In genomic region chr9:101977614-101978210, GRCh38 we compare ENCODE assay signal across 9 cellular contexts.
A peak's percentile ranks its signal among the peaks of the same experiment; 100 is the strongest.
DNase-seq lines count a peak whose midpoint lies in the region; ATAC-seq, FAIRE-seq and TF ChIP-seq lines count a peak whose summit lies in the region.
"Had no signal": no experiment of that assay in that cellular context is flagged by ENCODE, and none has a peak within 500 bp of the region (broad histone marks: within the 10 kb centered on the region; RNA-seq: fewer than 3 reads in every experiment).

No MANE protein-coding gene starts in this region.

- H3K27ac ChIP-seq in endothelial cell of umbilical vein (ENCODE audit: insufficient read depth, low read depth, low read length) = no peak overlapping the region

- no peaks in the 10 kb centered on the region for H3K27me3 Mint-ChIP-seq in activated CD4-positive, alpha-beta memory T cell treated with anti-CD3 and anti-CD28 coated beads for 36 hours
- H3K27me3 Mint-ChIP-seq: stimulated activated naive CD8-positive, alpha-beta T cell treated with anti-CD3 and anti-CD28 coated beads, Interleukin-15, Interleukin-2, amounts not matched to agents 100 ng/mL and 50 ng/mL, for 24 hours had no signal

- no peak overlapping the region for H3K27ac Mint-ChIP-seq in activated CD4-positive, alpha-beta memory T cell treated with anti-CD3 and anti-CD28 coated beads for 36 hours
- H3K27ac Mint-ChIP-seq: stimulated activated naive CD8-positive, alpha-beta T cell treated with anti-CD3 and anti-CD28 coated beads, Interleukin-15, Interleukin-2, amounts not matched to agents 100 ng/mL and 50 ng/mL, for 24 hours had no signal

- H3K4me1 Mint-ChIP-seq in activated CD4-positive, alpha-beta memory T cell treated with anti-CD3 and anti-CD28 coated beads for 36 hours (ENCODE audit: low read depth) = no peaks in the 10 kb centered on the region

- H3K4me3 ChIP-seq in endothelial cell of umbilical vein (replicated peaks in 1 of 3; ENCODE audit: insufficient read depth in 1 of 3, low read depth in 1 of 3, low read length in 3 of 3) = no peak overlapping the region
- no peak overlapping the region for H3K4me3 ChIP-seq in retinal pigment epithelial cell (ENCODE audit: low read length)

- H3K9ac ChIP-seq in endothelial cell of umbilical vein (replicated peaks; ENCODE audit: extremely low read depth, insufficient read depth, low read length) = no peak overlapping the region

- peak; percentile 80 for ATAC-seq in GM18508 (IDR thresholded peaks at IDR 0.05; ENCODE audit: insufficient read depth, unreplicated experiment)
- ATAC-seq in HG03066 (IDR thresholded peaks at IDR 0.05; ENCODE audit: low read depth, unreplicated experiment) = peak; percentile 72

- TF ChIP-seq CTCF in endothelial cell of umbilical vein (IDR thresholded peaks at IDR 0.05; ENCODE audit: extremely low read depth in 1 of 2, insufficient read depth in 1 of 2, low read depth in 1 of 2, low read length in 2 of 2) = peak; percentile 5 to 16
- peak; percentile 57 for TF ChIP-seq CTCF in retinal pigment epithelial cell (conservative IDR thresholded peaks at IDR 0.05; ENCODE audit: low read depth, low read length)

- POLR2A ChIA-PET in endothelial cell of umbilical vein (lab: Charles Lee) = no interaction called here
- POLR2A ChIA-PET in activated CD4-positive, alpha-beta memory T cell treated with anti-CD3 and anti-CD28 coated beads for 36 hours (lab: Charles Lee) = no interaction called here

- H3K9me3 ChIP-seq in endothelial cell of umbilical vein (replicated peaks; ENCODE audit: control insufficient read depth, insufficient read depth, low read length) = no peaks in the 10 kb centered on the region

- H2AFZ ChIP-seq in endothelial cell of umbilical vein (ENCODE audit: low read depth, low read length) = no peak overlapping the region

- no peaks in the 10 kb centered on the region for H4K20me1 ChIP-seq in endothelial cell of umbilical vein (replicated peaks; ENCODE audit: control insufficient read depth, extremely low read depth, insufficient read depth, low read length)

- H3K4me2 ChIP-seq in endothelial cell of umbilical vein (ENCODE audit: insufficient read depth, low read length) = no peak overlapping the region

- FAIRE-seq in A204.1 (lab: Jason Lieb, UNC) (peak; percentile 99), endothelial cell of umbilical vein (lab: Jason Lieb, UNC) (peak; percentile 31)

- H3K27me3 ChIP-seq in endothelial cell of umbilical vein (ENCODE audit: control insufficient read depth in 2 of 2, insufficient read depth in 2 of 2, low read length in 2 of 2) = no peaks in the 10 kb centered on the region

- no peaks in the 10 kb centered on the region for H3K36me3 Mint-ChIP-seq in activated CD4-positive, alpha-beta memory T cell treated with anti-CD3 and anti-CD28 coated beads for 36 hours

- no peaks in the 10 kb centered on the region for H3K9me3 Mint-ChIP-seq in activated CD4-positive, alpha-beta memory T cell treated with anti-CD3 and anti-CD28 coated beads for 36 hours
- H3K9me3 Mint-ChIP-seq: stimulated activated naive CD8-positive, alpha-beta T cell treated with anti-CD3 and anti-CD28 coated beads, Interleukin-15, Interleukin-2, amounts not matched to agents 100 ng/mL and 50 ng/mL, for 24 hours had no signal

- H3K79me2 ChIP-seq in endothelial cell of umbilical vein (ENCODE audit: control insufficient read depth, insufficient read depth, low read length) = no peaks in the 10 kb centered on the region

- CTCF ChIA-PET in endothelial cell of umbilical vein (lab: Charles Lee) = no interaction called here
- CTCF ChIA-PET in activated CD4-positive, alpha-beta memory T cell treated with anti-CD3 and anti-CD28 coated beads for 36 hours (lab: Charles Lee) = interaction anchor here (0.6 kb wide), 1 partner anchor 1342 kb away, joined by 3 read pairs; no protein-coding TSS in a partner anchor

- no TSS peak for BruUV-seq in endothelial cell of umbilical vein (replicated peaks; lab: Mats Ljungman, UMichigan)

- H3K4me1 ChIP-seq in endothelial cell of umbilical vein (ENCODE audit: control insufficient read depth, extremely low read depth, insufficient read depth, low read length) = no peaks in the 10 kb centered on the region

- H3K4me3 Mint-ChIP-seq in activated CD4-positive, alpha-beta memory T cell treated with anti-CD3 and anti-CD28 coated beads for 36 hours = no peak overlapping the region
- H3K4me3 Mint-ChIP-seq: stimulated activated naive CD8-positive, alpha-beta T cell treated with anti-CD3 and anti-CD28 coated beads, Interleukin-15, Interleukin-2, amounts not matched to agents 100 ng/mL and 50 ng/mL, for 24 hours had no signal

- intact Hi-C loops in endothelial cell of umbilical vein (cut with micrococcal nuclease) = no loop called here
- intact Hi-C loops in activated CD4-positive, alpha-beta memory T cell treated with anti-CD3 and anti-CD28 coated beads for 36 hours (cut with micrococcal nuclease) = loop anchor here (5.0 kb wide), 1 partner anchor 375 kb away; no protein-coding TSS in a partner anchor

- no peak for TF ChIP-seq POLR2A in endothelial cell of umbilical vein (IDR thresholded peaks at IDR 0.05; ENCODE audit: low read depth, low read length)

- H3K36me3 ChIP-seq in endothelial cell of umbilical vein (ENCODE audit: control insufficient read depth in 2 of 2, extremely low read depth in 1 of 2, insufficient read depth in 2 of 2, low read length in 2 of 2) = no peaks in the 10 kb centered on the region

- peak; percentile 40 for DNase-seq in NCI-H748 treated with DMSO at 0.1 percent for 48 hours (lab: John Stamatoyannopoulos, UW)
- peak; percentile 3 for DNase-seq in endothelial cell of umbilical vein (ENCODE audit: low read depth, low spot score)
- DNase-seq in retinal pigment epithelial cell (ENCODE audit: low read depth) = no peak
- DNase-seq in activated CD4-positive, alpha-beta memory T cell treated with anti-CD3 and anti-CD28 coated beads for 36 hours = no peak
- no peak for DNase-seq in GF-D8 (lab: John Stamatoyannopoulos, UW)

- dilution Hi-C loops in endothelial cell of umbilical vein (cut with MboI; ENCODE audit: extremely low pct_ligation_motif_present, low sequenced_read_pairs) = no loop called here

- H3K9me1 ChIP-seq in endothelial cell of umbilical vein (replicated peaks; ENCODE audit: control insufficient read depth, extremely low read depth, insufficient read depth, low read length) = no peaks in the 10 kb centered on the region

TF ChIP-seq in endothelial cell of umbilical vein, 7 proteins besides CTCF, POLR2A, EP300 and RAD21:
- TF ChIP-seq MYC (IDR thresholded peaks at IDR 0.05; ENCODE audit: low read depth, low read length) = no peak
- TF ChIP-seq JUN (IDR thresholded peaks at IDR 0.05; ENCODE audit: borderline replicate concordance, insufficient read depth, insufficient read length, low read depth) = no peak
- TF ChIP-seq MAX (IDR thresholded peaks at IDR 0.05; ENCODE audit: insufficient read depth, insufficient read length) = no peak
- no peak for TF ChIP-seq POLR2AphosphoS5 (IDR thresholded peaks at IDR 0.05; ENCODE audit: insufficient read depth, low read depth, low read length)
- TF ChIP-seq EZH2 (IDR thresholded peaks at IDR 0.05; ENCODE audit: borderline replicate concordance, low read depth, low read length, severe bottlenecking) = no peak
- TF ChIP-seq GATA2 (IDR thresholded peaks at IDR 0.05; ENCODE audit: insufficient read depth, insufficient read length, low read depth, low read length) = no peak
- TF ChIP-seq FOS (IDR thresholded peaks at IDR 0.05; ENCODE audit: borderline replicate concordance, insufficient read depth, low read length) = no peak

Comparison
In these comparisons a context has a peak if more than half of its experiments do, and no peak if none do; other contexts are left out.
1. DNase-seq: peak in NCI-H748 treated with DMSO at 0.1 percent for 48 hours (single experiment) and endothelial cell of umbilical vein (single experiment); none in retinal pigment epithelial cell (single experiment), activated CD4-positive, alpha-beta memory T cell treated with anti-CD3 and anti-CD28 coated beads for 36 hours (single experiment) and GF-D8 (single experiment).